1 cellular context compared by ENCODE assay signal in the genomic region with DNA sequence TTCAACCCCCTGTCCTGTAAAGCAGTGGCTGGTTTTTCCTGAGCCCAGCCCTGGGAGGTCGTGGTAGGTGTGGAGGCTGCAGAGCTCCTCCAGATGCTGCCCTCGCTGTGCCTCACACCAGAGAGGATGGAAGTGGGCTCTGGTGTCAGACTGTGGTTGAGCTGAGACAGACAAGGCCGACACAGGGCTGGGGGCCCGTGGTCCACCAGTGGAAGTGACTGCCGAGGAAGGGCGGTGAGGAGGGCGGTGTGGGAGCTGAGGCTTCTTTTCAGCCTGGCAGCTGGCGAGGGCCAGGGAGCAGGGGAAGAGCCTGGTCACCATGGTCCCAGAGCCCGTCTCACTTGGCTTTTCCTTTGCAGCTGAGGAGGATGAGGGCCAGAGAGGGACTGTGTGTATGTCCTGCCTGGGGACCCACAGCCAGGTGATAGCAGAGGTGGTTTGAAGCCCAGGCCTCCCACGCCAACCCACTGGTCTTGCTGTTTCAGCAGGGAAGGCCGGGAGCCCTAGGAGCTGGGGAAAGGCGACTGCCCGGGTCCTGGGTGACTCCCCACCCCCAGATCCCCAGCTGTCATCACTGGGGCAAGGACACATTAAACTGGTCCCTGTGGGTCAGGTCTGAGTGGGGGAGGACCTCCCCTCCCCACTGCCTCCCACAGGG.
TF ChIP-seq lines count a peak whose summit lies in the region.

No MANE protein-coding gene starts in this region.

TF ChIP-seq in H1, 55 proteins besides CTCF, POLR2A, EP300 and RAD21:
- TF ChIP-seq CREB1 (IDR thresholded peaks at IDR 0.05) (no peak), SP1 (IDR thresholded peaks at IDR 0.05; ENCODE audit: low read depth, low read length) (no peak), RBBP5 (IDR thresholded peaks at IDR 0.05; ENCODE audit: borderline replicate concordance, low read depth, low read length) (no peak), KDM5A (IDR thresholded peaks at IDR 0.05; ENCODE audit: low read length) (no peak), GABPA (IDR thresholded peaks at IDR 0.05; ENCODE audit: borderline replicate concordance, insufficient read depth, low read length) (no peak), SIRT6 (IDR thresholded peaks at IDR 0.05; ENCODE audit: low read length) (no peak)
- TF ChIP-seq, protein P1, sequence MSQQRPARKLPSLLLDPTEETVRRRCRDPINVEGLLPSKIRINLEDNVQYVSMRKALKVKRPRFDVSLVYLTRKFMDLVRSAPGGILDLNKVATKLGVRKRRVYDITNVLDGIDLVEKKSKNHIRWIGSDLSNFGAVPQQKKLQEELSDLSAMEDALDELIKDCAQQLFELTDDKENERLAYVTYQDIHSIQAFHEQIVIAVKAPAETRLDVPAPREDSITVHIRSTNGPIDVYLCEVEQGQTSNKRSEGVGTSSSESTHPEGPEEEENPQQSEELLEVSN (IDR thresholded peaks at IDR 0.05), result no peak
- TF ChIP-seq, protein P2, sequence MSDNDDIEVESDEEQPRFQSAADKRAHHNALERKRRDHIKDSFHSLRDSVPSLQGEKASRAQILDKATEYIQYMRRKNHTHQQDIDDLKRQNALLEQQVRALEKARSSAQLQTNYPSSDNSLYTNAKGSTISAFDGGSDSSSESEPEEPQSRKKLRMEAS (IDR thresholded peaks at IDR 0.05), result no peak
- TF ChIP-seq, protein P3, sequence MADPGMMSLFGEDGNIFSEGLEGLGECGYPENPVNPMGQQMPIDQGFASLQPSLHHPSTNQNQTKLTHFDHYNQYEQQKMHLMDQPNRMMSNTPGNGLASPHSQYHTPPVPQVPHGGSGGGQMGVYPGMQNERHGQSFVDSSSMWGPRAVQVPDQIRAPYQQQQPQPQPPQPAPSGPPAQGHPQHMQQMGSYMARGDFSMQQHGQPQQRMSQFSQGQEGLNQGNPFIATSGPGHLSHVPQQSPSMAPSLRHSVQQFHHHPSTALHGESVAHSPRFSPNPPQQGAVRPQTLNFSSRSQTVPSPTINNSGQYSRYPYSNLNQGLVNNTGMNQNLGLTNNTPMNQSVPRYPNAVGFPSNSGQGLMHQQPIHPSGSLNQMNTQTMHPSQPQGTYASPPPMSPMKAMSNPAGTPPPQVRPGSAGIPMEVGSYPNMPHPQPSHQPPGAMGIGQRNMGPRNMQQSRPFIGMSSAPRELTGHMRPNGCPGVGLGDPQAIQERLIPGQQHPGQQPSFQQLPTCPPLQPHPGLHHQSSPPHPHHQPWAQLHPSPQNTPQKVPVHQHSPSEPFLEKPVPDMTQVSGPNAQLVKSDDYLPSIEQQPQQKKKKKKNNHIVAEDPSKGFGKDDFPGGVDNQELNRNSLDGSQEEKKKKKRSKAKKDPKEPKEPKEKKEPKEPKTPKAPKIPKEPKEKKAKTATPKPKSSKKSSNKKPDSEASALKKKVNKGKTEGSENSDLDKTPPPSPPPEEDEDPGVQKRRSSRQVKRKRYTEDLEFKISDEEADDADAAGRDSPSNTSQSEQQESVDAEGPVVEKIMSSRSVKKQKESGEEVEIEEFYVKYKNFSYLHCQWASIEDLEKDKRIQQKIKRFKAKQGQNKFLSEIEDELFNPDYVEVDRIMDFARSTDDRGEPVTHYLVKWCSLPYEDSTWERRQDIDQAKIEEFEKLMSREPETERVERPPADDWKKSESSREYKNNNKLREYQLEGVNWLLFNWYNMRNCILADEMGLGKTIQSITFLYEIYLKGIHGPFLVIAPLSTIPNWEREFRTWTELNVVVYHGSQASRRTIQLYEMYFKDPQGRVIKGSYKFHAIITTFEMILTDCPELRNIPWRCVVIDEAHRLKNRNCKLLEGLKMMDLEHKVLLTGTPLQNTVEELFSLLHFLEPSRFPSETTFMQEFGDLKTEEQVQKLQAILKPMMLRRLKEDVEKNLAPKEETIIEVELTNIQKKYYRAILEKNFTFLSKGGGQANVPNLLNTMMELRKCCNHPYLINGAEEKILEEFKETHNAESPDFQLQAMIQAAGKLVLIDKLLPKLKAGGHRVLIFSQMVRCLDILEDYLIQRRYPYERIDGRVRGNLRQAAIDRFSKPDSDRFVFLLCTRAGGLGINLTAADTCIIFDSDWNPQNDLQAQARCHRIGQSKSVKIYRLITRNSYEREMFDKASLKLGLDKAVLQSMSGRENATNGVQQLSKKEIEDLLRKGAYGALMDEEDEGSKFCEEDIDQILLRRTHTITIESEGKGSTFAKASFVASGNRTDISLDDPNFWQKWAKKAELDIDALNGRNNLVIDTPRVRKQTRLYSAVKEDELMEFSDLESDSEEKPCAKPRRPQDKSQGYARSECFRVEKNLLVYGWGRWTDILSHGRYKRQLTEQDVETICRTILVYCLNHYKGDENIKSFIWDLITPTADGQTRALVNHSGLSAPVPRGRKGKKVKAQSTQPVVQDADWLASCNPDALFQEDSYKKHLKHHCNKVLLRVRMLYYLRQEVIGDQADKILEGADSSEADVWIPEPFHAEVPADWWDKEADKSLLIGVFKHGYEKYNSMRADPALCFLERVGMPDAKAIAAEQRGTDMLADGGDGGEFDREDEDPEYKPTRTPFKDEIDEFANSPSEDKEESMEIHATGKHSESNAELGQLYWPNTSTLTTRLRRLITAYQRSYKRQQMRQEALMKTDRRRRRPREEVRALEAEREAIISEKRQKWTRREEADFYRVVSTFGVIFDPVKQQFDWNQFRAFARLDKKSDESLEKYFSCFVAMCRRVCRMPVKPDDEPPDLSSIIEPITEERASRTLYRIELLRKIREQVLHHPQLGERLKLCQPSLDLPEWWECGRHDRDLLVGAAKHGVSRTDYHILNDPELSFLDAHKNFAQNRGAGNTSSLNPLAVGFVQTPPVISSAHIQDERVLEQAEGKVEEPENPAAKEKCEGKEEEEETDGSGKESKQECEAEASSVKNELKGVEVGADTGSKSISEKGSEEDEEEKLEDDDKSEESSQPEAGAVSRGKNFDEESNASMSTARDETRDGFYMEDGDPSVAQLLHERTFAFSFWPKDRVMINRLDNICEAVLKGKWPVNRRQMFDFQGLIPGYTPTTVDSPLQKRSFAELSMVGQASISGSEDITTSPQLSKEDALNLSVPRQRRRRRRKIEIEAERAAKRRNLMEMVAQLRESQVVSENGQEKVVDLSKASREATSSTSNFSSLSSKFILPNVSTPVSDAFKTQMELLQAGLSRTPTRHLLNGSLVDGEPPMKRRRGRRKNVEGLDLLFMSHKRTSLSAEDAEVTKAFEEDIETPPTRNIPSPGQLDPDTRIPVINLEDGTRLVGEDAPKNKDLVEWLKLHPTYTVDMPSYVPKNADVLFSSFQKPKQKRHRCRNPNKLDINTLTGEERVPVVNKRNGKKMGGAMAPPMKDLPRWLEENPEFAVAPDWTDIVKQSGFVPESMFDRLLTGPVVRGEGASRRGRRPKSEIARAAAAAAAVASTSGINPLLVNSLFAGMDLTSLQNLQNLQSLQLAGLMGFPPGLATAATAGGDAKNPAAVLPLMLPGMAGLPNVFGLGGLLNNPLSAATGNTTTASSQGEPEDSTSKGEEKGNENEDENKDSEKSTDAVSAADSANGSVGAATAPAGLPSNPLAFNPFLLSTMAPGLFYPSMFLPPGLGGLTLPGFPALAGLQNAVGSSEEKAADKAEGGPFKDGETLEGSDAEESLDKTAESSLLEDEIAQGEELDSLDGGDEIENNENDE (IDR thresholded peaks at IDR 0.05; ENCODE audit: insufficient replicate concordance, low read length), result no peak
- TF ChIP-seq, protein P4, sequence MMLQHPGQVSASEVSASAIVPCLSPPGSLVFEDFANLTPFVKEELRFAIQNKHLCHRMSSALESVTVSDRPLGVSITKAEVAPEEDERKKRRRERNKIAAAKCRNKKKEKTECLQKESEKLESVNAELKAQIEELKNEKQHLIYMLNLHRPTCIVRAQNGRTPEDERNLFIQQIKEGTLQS (IDR thresholded peaks at IDR 0.05; ENCODE audit: insufficient read depth, low read depth, low read length), result no peak
TF ChIP-seq in H1: peak in this region for 0.
